In the genomic region with DNA sequence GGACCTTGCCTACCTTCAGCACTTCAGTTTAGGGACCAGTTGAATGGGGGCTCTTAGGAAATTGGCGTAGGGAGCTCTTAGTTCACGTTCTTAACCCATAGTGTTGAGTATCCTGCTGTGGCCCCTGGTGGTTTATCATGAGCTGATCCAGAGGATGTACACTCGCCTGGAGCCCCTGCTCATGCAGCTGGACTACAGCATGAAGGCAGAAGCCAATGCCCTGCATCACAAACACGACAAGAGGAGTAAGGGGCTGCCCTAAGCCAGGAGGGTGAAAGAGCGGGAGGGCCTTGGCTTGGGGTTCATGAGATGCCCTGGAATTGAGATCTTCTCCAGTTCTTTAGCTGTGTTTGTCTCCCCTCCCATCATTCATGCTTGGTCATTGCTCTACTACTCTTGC, we compare ENCODE assay signal across 25 cellular contexts. TPM values are rescaled to one million over a fixed set of nuclear protein-coding genes. Genes with fewer than 3 reads are reported as not detected.
DNase-seq lines count a peak whose midpoint lies in the region; ATAC-seq and TF ChIP-seq lines count a peak whose summit lies in the region.
"Had no signal": no experiment of that assay in that cellular context is flagged by ENCODE, and none has a peak within 500 bp of the region (broad histone marks: within the 10 kb centered on the region; RNA-seq: fewer than 3 reads in every experiment).

No MANE protein-coding gene starts in this region.

- H3K4me3 ChIP-seq in BLaER1, result no peak overlapping the region
- H3K4me3 ChIP-seq in GM23248, result no peak overlapping the region
- H3K4me3 ChIP-seq: left ventricle myocardium inferior, psoas muscle, SK-N-MC had no signal

- peaks cover 45% of the 10 kb centered on the region for H4K20me1 ChIP-seq in BLaER1
- H4K20me1 ChIP-seq in GM23248 (ENCODE audit: insufficient read depth), result peaks cover 5% of the 10 kb centered on the region; the same call in 1 of the 2 replicates

- H3K9me2 ChIP-seq in GM23248 (ENCODE audit: insufficient read depth), result no peaks in the 10 kb centered on the region

- peaks cover 26% of the 10 kb centered on the region for H3F3A ChIP-seq in GM23248 (ENCODE audit: insufficient read depth)

- no peaks in the 10 kb centered on the region for H3K9me3 Mint-ChIP-seq in T-helper 1 cell treated with Interleukin-12 subunit alpha and Interleukin-12 subunit beta and Interleukin-4 antibody, amounts not matched to agents 30 μg/mL and 1 μg/mL, for 36 hours
- no peaks in the 10 kb centered on the region for H3K9me3 Mint-ChIP-seq in activated T-helper 1 cell treated with anti-CD3 and anti-CD28 coated beads, Interleukin-12 subunit alpha, Interleukin-12 subunit beta, Interleukin-2, Interleukin-4 antibody, amounts not matched to agents 30 ng/mL and 10 ng/mL and 1 ng/mL, durations not matched to agents 14 hours and 24 hours and 36 hours
- no peaks in the 10 kb centered on the region for H3K9me3 Mint-ChIP-seq in nephron
- H3K9me3 Mint-ChIP-seq: activated B cell treated with CpG ODN at 0.5 μM for 24 hours; stimulated activated naive B cell treated with anti-CD40 and anti-IgM and Interleukin-4, amounts not matched to agents 10 μg/mL and 1 μg/mL and 100 μg/mL, for 72 hours had no signal

- H2AFZ ChIP-seq in GM23248, result no peak overlapping the region

- H3K27me3 ChIP-seq in BLaER1 (no peaks in the 10 kb centered on the region), GM23248 (replicated peaks; ENCODE audit: insufficient read depth) (no peaks in the 10 kb centered on the region)
- H3K27me3 ChIP-seq: foreskin keratinocyte had no signal

- peaks cover 63% of the 10 kb centered on the region for H3K36me3 ChIP-seq in BLaER1
- peaks cover 45% of the 10 kb centered on the region for H3K36me3 ChIP-seq in GM23248 (ENCODE audit: low read depth)

- TF ChIP-seq CTCF in nephron (IDR thresholded peaks at IDR 0.05; ENCODE audit: unreplicated experiment in 3 of 3), result no peak

- H3K4me2 ChIP-seq in BLaER1, result no peak overlapping the region
- no peak overlapping the region for H3K4me2 ChIP-seq in GM23248 (ENCODE audit: unreplicated experiment)
- H3K4me2 ChIP-seq: KMS-11 had no signal

- H3K9me3 ChIP-seq in BLaER1 (no peaks in the 10 kb centered on the region), GM23248 (ENCODE audit: low read depth) (no peaks in the 10 kb centered on the region)
- H3K9me3 ChIP-seq: left ventricle myocardium inferior, psoas muscle had no signal

- H3K4me1 Mint-ChIP-seq in T-helper 1 cell treated with Interleukin-12 subunit alpha and Interleukin-12 subunit beta and Interleukin-4 antibody, amounts not matched to agents 30 μg/mL and 1 μg/mL, for 36 hours (ENCODE audit: low read depth), result peaks cover 51% of the 10 kb centered on the region
- peaks cover 60% of the 10 kb centered on the region for H3K4me1 Mint-ChIP-seq in activated T-helper 1 cell treated with anti-CD3 and anti-CD28 coated beads, Interleukin-12 subunit alpha, Interleukin-12 subunit beta, Interleukin-2, Interleukin-4 antibody, amounts not matched to agents 30 ng/mL and 10 ng/mL and 1 ng/mL, durations not matched to agents 14 hours and 24 hours and 36 hours (ENCODE audit: low read depth)
- peaks cover 23% of the 10 kb centered on the region for H3K4me1 Mint-ChIP-seq in nephron

- no peak for DNase-seq in T-helper 1 cell
- DNase-seq in activated T-helper 1 cell treated with anti-CD3 and anti-CD28 coated beads, Interleukin-12 subunit alpha, Interleukin-12 subunit beta, Interleukin-2, Interleukin-4 antibody, amounts not matched to agents 30 ng/mL and 10 ng/mL and 1 ng/mL, durations not matched to agents 14 hours and 24 hours and 36 hours (ENCODE audit: low spot score), result no peak
- no peak for DNase-seq in HuH-7.5 (ENCODE audit: low spot score)
- no peak for DNase-seq in GM23248
- DNase-seq: activated B cell treated with CpG ODN at 0.5 μM for 24 hours; activated gamma-delta T cell; foreskin keratinocyte; left ventricle myocardium inferior; midbrain; NCI-H1694; NCI-H2171; NCI-H524; psoas muscle; stimulated activated CD4-positive, alpha-beta T cell treated with anti-CD3 and anti-CD28 coated beads, Interleukin-1b, Interleukin-23, amount 100 ng/mL, for 48 hours; stimulated activated naive B cell treated with anti-CD40 and anti-IgM and Interleukin-4, amounts not matched to agents 10 μg/mL and 1 μg/mL and 100 μg/mL, for 72 hours; T1000 had no signal

- H3K4me1 ChIP-seq in BLaER1 (peaks cover 45% of the 10 kb centered on the region), GM23248 (ENCODE audit: insufficient read depth) (peaks cover 12% of the 10 kb centered on the region)

- H3K27ac ChIP-seq in BLaER1, result no peak overlapping the region
- no peak overlapping the region for H3K27ac ChIP-seq in GM23248
- H3K27ac ChIP-seq: 22Rv1, foreskin keratinocyte, KMS-11, left ventricle myocardium inferior, psoas muscle, SK-N-MC had no signal

- peak overlapping the region; percentile 59 for H3K4me3 Mint-ChIP-seq in T-helper 1 cell treated with Interleukin-12 subunit alpha and Interleukin-12 subunit beta and Interleukin-4 antibody, amounts not matched to agents 30 μg/mL and 1 μg/mL, for 36 hours
- H3K4me3 Mint-ChIP-seq in activated T-helper 1 cell treated with anti-CD3 and anti-CD28 coated beads, Interleukin-12 subunit alpha, Interleukin-12 subunit beta, Interleukin-2, Interleukin-4 antibody, amounts not matched to agents 30 ng/mL and 10 ng/mL and 1 ng/mL, durations not matched to agents 14 hours and 24 hours and 36 hours, result peak overlapping the region; percentile 74
- peak overlapping the region; percentile 70 to 96 (median 87) for H3K4me3 Mint-ChIP-seq in nephron
- H3K4me3 Mint-ChIP-seq: activated B cell treated with CpG ODN at 0.5 μM for 24 hours had no signal

- H3K27me3 Mint-ChIP-seq in T-helper 1 cell treated with Interleukin-12 subunit alpha and Interleukin-12 subunit beta and Interleukin-4 antibody, amounts not matched to agents 30 μg/mL and 1 μg/mL, for 36 hours (ENCODE audit: low read depth), result no peaks in the 10 kb centered on the region
- H3K27me3 Mint-ChIP-seq in activated T-helper 1 cell treated with anti-CD3 and anti-CD28 coated beads, Interleukin-12 subunit alpha, Interleukin-12 subunit beta, Interleukin-2, Interleukin-4 antibody, amounts not matched to agents 30 ng/mL and 10 ng/mL and 1 ng/mL, durations not matched to agents 14 hours and 24 hours and 36 hours (ENCODE audit: insufficient read depth), result no peaks in the 10 kb centered on the region
- peaks cover 3% of the 10 kb centered on the region for H3K27me3 Mint-ChIP-seq in nephron (ENCODE audit: low read depth)
- H3K27me3 Mint-ChIP-seq: activated B cell treated with CpG ODN at 0.5 μM for 24 hours; stimulated activated naive B cell treated with anti-CD40 and anti-IgM and Interleukin-4, amounts not matched to agents 10 μg/mL and 1 μg/mL and 100 μg/mL, for 72 hours had no signal

- H3K36me3 Mint-ChIP-seq in T-helper 1 cell treated with Interleukin-12 subunit alpha and Interleukin-12 subunit beta and Interleukin-4 antibody, amounts not matched to agents 30 μg/mL and 1 μg/mL, for 36 hours (ENCODE audit: low read depth), result peaks cover 38% of the 10 kb centered on the region
- peaks cover 37% of the 10 kb centered on the region for H3K36me3 Mint-ChIP-seq in activated T-helper 1 cell treated with anti-CD3 and anti-CD28 coated beads, Interleukin-12 subunit alpha, Interleukin-12 subunit beta, Interleukin-2, Interleukin-4 antibody, amounts not matched to agents 30 ng/mL and 10 ng/mL and 1 ng/mL, durations not matched to agents 14 hours and 24 hours and 36 hours (ENCODE audit: low read depth)
- H3K36me3 Mint-ChIP-seq in nephron (ENCODE audit: low read depth), result peaks cover 45% of the 10 kb centered on the region

- H3K9ac ChIP-seq in BLaER1, result peak overlapping the region; percentile 21; the same call in 1 of the 2 replicates
- H3K9ac ChIP-seq in GM23248, result no peak overlapping the region
- H3K9ac ChIP-seq: KMS-11 had no signal

- peaks cover 31% of the 10 kb centered on the region for H3K79me2 ChIP-seq in GM23248 (ENCODE audit: insufficient read depth)

- 92 to 97% methylated on average over 5 of the region's 5 CpGs for WGBS in GM23248 (ENCODE audit: low coverage in 1 of 2, low lambda C conversion rate in 2 of 2, missing lambda C conversion rate in 2 of 2), 2 experiments

- in situ Hi-C loops in GM23248 (cut with MboI), result no loop called here

- no peak for ATAC-seq in GM18498 (IDR thresholded peaks at IDR 0.05; ENCODE audit: unreplicated experiment)
- ATAC-seq: foreskin keratinocyte; psoas muscle; stimulated activated naive B cell treated with anti-CD40 and anti-IgM and Interleukin-4, amounts not matched to agents 10 μg/mL and 1 μg/mL and 100 μg/mL, for 72 hours had no signal

- peak overlapping the region; percentile 41 for H3K27ac Mint-ChIP-seq in T-helper 1 cell treated with Interleukin-12 subunit alpha and Interleukin-12 subunit beta and Interleukin-4 antibody, amounts not matched to agents 30 μg/mL and 1 μg/mL, for 36 hours
- peak overlapping the region; percentile 7 for H3K27ac Mint-ChIP-seq in activated T-helper 1 cell treated with anti-CD3 and anti-CD28 coated beads, Interleukin-12 subunit alpha, Interleukin-12 subunit beta, Interleukin-2, Interleukin-4 antibody, amounts not matched to agents 30 ng/mL and 10 ng/mL and 1 ng/mL, durations not matched to agents 14 hours and 24 hours and 36 hours
- no peak overlapping the region for H3K27ac Mint-ChIP-seq in nephron
- H3K27ac Mint-ChIP-seq: activated B cell treated with CpG ODN at 0.5 μM for 24 hours; stimulated activated naive B cell treated with anti-CD40 and anti-IgM and Interleukin-4, amounts not matched to agents 10 μg/mL and 1 μg/mL and 100 μg/mL, for 72 hours had no signal

- intact Hi-C loops in activated T-helper 1 cell treated with anti-CD3 and anti-CD28 coated beads, Interleukin-12 subunit alpha, Interleukin-12 subunit beta, Interleukin-2, Interleukin-4 antibody, amounts not matched to agents 30 ng/mL and 10 ng/mL and 1 ng/mL, durations not matched to agents 14 hours and 24 hours and 36 hours (cut with micrococcal nuclease), result no loop called here

RNA-seq across cellular contexts. Expression of gene RETREG2, which starts 2.9 kb away (rescaled TPM):
- total RNA-seq in activated T-helper 1 cell treated with anti-CD3 and anti-CD28 coated beads, Interleukin-12 subunit alpha, Interleukin-12 subunit beta, Interleukin-2, Interleukin-4 antibody, amounts not matched to agents 30 ng/mL and 10 ng/mL and 1 ng/mL, durations not matched to agents 14 hours and 24 hours and 36 hours, result 58.4 and 61.5 TPM in 2 replicates
- total RNA-seq in GM23248 (2014; rRNA removed; shearing (Covaris generic)), result 98.9 and 120 TPM in 2 replicates
- polyA plus RNA-seq in GM23248 (2016; fragmentation: Nextera tagmentation; extraction: Ambion mirVana), result 20.7 and 21.5 TPM in 2 replicates

RNA-seq across cellular contexts. Expression of gene CNPPD1, which starts 4.2 kb away (rescaled TPM):
- total RNA-seq in activated T-helper 1 cell treated with anti-CD3 and anti-CD28 coated beads, Interleukin-12 subunit alpha, Interleukin-12 subunit beta, Interleukin-2, Interleukin-4 antibody, amounts not matched to agents 30 ng/mL and 10 ng/mL and 1 ng/mL, durations not matched to agents 14 hours and 24 hours and 36 hours, result 69.8 and 72.2 TPM in 2 replicates
- 34.5 and 35.2 TPM in 2 replicates for total RNA-seq in GM23248 (2014; rRNA removed; shearing (Covaris generic))
- 43.8 and 43.9 TPM in 2 replicates for polyA plus RNA-seq in GM23248 (2016; fragmentation: Nextera tagmentation; extraction: Ambion mirVana)

RNA-seq across cellular contexts. Expression of gene SLC23A3, which starts 11.1 kb away (rescaled TPM):
- 1.8 and 1.9 TPM in 2 replicates for total RNA-seq in activated T-helper 1 cell treated with anti-CD3 and anti-CD28 coated beads, Interleukin-12 subunit alpha, Interleukin-12 subunit beta, Interleukin-2, Interleukin-4 antibody, amounts not matched to agents 30 ng/mL and 10 ng/mL and 1 ng/mL, durations not matched to agents 14 hours and 24 hours and 36 hours
- 0.13 and 1.2 TPM in 2 replicates for total RNA-seq in GM23248 (2014; rRNA removed; shearing (Covaris generic))
- 0.24 and 0.58 TPM in 2 replicates for polyA plus RNA-seq in GM23248 (2016; fragmentation: Nextera tagmentation; extraction: Ambion mirVana)
- total RNA-seq: RPMI7951, temporal lobe had no signal

RNA-seq across cellular contexts. Expression of gene NHEJ1, which starts 20.3 kb away (rescaled TPM):
- 18.1 and 20.7 TPM in 2 replicates for total RNA-seq in activated T-helper 1 cell treated with anti-CD3 and anti-CD28 coated beads, Interleukin-12 subunit alpha, Interleukin-12 subunit beta, Interleukin-2, Interleukin-4 antibody, amounts not matched to agents 30 ng/mL and 10 ng/mL and 1 ng/mL, durations not matched to agents 14 hours and 24 hours and 36 hours
- total RNA-seq in GM23248 (2014; rRNA removed; shearing (Covaris generic)), result 8.3 and 16.1 TPM in 2 replicates
- polyA plus RNA-seq in GM23248 (2016; fragmentation: Nextera tagmentation; extraction: Ambion mirVana), result 8.3 and 10.5 TPM in 2 replicates

RNA-seq across cellular contexts. Expression of gene ZFAND2B, which starts 25.6 kb away (rescaled TPM):
- 35.0 and 41.3 TPM in 2 replicates for total RNA-seq in activated T-helper 1 cell treated with anti-CD3 and anti-CD28 coated beads, Interleukin-12 subunit alpha, Interleukin-12 subunit beta, Interleukin-2, Interleukin-4 antibody, amounts not matched to agents 30 ng/mL and 10 ng/mL and 1 ng/mL, durations not matched to agents 14 hours and 24 hours and 36 hours
- 39.3 and 42.4 TPM in 2 replicates for total RNA-seq in GM23248 (2014; rRNA removed; shearing (Covaris generic))
- 36.0 and 38.9 TPM in 2 replicates for polyA plus RNA-seq in GM23248 (2016; fragmentation: Nextera tagmentation; extraction: Ambion mirVana)

Comparison
In these comparisons a context has a peak if more than half of its experiments do, and no peak if none do; other contexts are left out.
1. H3K27ac Mint-ChIP-seq: peak in T-helper 1 cell treated with Interleukin-12 subunit alpha and Interleukin-12 subunit beta and Interleukin-4 antibody, amounts not matched to agents 30 μg/mL and 1 μg/mL, for 36 hours (single experiment) and activated T-helper 1 cell treated with anti-CD3 and anti-CD28 coated beads, Interleukin-12 subunit alpha, Interleukin-12 subunit beta, Interleukin-2, Interleukin-4 antibody, amounts not matched to agents 30 ng/mL and 10 ng/mL and 1 ng/mL, durations not matched to agents 14 hours and 24 hours and 36 hours (single experiment); none in nephron (0 of 3).
2. Peak in every context shown above with its lines, with median percentiles within 50 percentile points of each other: H3K4me3 Mint-ChIP-seq.